Comparison of ENCODE assay signal across 7 cellular contexts in the genomic region with DNA sequence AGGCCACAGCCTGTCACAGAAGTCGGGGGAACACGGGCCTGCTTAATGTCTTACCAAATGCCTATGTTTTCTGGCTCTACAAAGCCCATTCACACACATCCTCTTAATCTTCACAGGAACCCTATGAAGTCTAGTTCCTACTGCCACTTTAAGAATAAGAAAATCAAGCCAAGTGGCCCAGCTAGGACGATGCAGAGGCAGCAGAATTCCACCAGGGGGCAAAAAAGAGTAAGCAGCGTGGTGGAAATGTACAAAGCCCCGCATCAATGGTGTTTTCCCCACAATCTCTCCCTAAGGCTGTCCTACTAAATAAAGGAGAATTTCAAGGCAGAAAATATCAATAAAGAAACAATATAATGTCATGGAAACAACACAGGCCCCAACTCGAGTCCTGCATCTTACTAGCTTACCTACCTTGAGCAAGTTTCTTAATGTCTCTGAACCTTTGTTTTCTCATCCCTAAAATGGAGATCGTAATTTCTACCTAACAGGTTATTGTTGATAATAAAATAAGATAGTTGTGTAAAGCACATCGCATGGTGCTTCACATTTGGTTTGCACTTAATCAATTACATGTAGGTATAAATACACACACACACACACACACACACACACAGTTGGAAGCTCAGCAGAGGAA. TPM values are rescaled to one million over a fixed set of nuclear protein-coding genes. Genes with fewer than 3 reads are reported as not detected.
A peak's percentile ranks its signal among the peaks of the same experiment; 100 is the strongest.
DNase-seq lines count a peak whose midpoint lies in the region; ATAC-seq and TF ChIP-seq lines count a peak whose summit lies in the region.

No MANE protein-coding gene starts in this region.

- WGBS in body of pancreas, 2 donors = 17% methylated on average over 8 of the region's 8 CpGs

- DNase-seq in GDM1 (lab: John Stamatoyannopoulos, UW) (peak; percentile 46), GM20000 (ENCODE audit: low spot score) (peak; percentile 55), HK-2 (ENCODE audit: unreplicated experiment) (peak; percentile 69), NCI-H748 treated with DMSO at 0.1 percent for 48 hours (lab: John Stamatoyannopoulos, UW) (peak; percentile 45), body of pancreas (peak; percentile 61 to 64 (median 62)), inferior parietal cortex (ENCODE audit: extremely low spot score) (peak; percentile 89)
- DNase-seq in stimulated activated CD4-positive, alpha-beta T cell treated with anti-CD3 and anti-CD28 coated beads, Interleukin-4, amount 100 ng/mL, for 1 hour = peak; percentile 3

- no peaks in the 10 kb centered on the region for H3K9me3 ChIP-seq in body of pancreas

- no peak overlapping the region for H3K27ac ChIP-seq in body of pancreas

- no peaks in the 10 kb centered on the region for H3K27me3 ChIP-seq in body of pancreas

- ATAC-seq in body of pancreas = peak; percentile 82

- peaks cover 0 to 4% of the 10 kb centered on the region in 2 donors for H3K36me3 ChIP-seq in body of pancreas (replicated peaks in 1 of 2; ENCODE audit: insufficient read depth in 1 of 2, low read depth in 2 of 2)

- no peaks in the 10 kb centered on the region for H3K4me1 ChIP-seq in body of pancreas

- intact Hi-C loops in body of pancreas (cut with DNase I) = no loop called here

- H3K4me3 ChIP-seq in body of pancreas = no peak overlapping the region

- TF ChIP-seq POLR2A in body of pancreas (IDR thresholded peaks at IDR 0.05) = no peak

- TF ChIP-seq CTCF in GM20000 (IDR thresholded peaks at IDR 0.05; ENCODE audit: extremely low read depth, missing control alignments) = peak; percentile 88
- peak; percentile 73 to 87 (median 83) for TF ChIP-seq CTCF in body of pancreas (IDR thresholded peaks at IDR 0.05)

RNA-seq across cellular contexts. Expression of gene SEC16B, which starts 21.4 kb away (rescaled TPM):
- total RNA-seq in body of pancreas = 10 to 100 TPM; 11.2 to 37.6 TPM

Comparison
In these comparisons a context has a peak if more than half of its experiments do, and no peak if none do; other contexts are left out.
1. DNase-seq: peak in every context shown above with its lines; median percentile 89 in inferior parietal cortex; 69 in HK-2; 62 in body of pancreas; 55 in GM20000; 46 in GDM1; 45 in NCI-H748 treated with DMSO at 0.1 percent for 48 hours; 3 in stimulated activated CD4-positive, alpha-beta T cell treated with anti-CD3 and anti-CD28 coated beads, Interleukin-4, amount 100 ng/mL, for 1 hour.